8 cellular contexts compared by ENCODE assay signal in genomic region chrX:46978341-46979291, GRCh38.
DNase-seq lines count a peak whose midpoint lies in the region; ATAC-seq, FAIRE-seq and TF ChIP-seq lines count a peak whose summit lies in the region.

No MANE protein-coding gene starts in this region.

- no peak overlapping the region for H2AFZ ChIP-seq in astrocyte (ENCODE audit: low read depth, low read length)

- no peak for ATAC-seq in HG03025 (IDR thresholded peaks at IDR 0.05; ENCODE audit: low FRiP score, unreplicated experiment)

- no peak overlapping the region for H3K4me3 Mint-ChIP-seq in astrocyte (ENCODE audit: unreplicated experiment)

- H3K4me2 ChIP-seq in astrocyte (ENCODE audit: low read length): peak overlapping the region; percentile 79

- H3K9me3 ChIP-seq in astrocyte (ENCODE audit: insufficient read depth, low read depth, low read length): no peaks in the 10 kb centered on the region
- no peaks in the 10 kb centered on the region for H3K9me3 ChIP-seq in iPS DF 6.9 (ENCODE audit: control insufficient read depth, insufficient read depth, low read length)

- H3K4me1 ChIP-seq in astrocyte (ENCODE audit: insufficient read depth, low read length) (peaks cover 4% of the 10 kb centered on the region), iPS DF 6.9 (ENCODE audit: control insufficient read depth, insufficient read depth, low read length) (no peaks in the 10 kb centered on the region)

- no peaks in the 10 kb centered on the region for H3K79me2 ChIP-seq in astrocyte (ENCODE audit: insufficient read depth, low read length)

- H3K9ac ChIP-seq in astrocyte (ENCODE audit: low read length): peak overlapping the region; percentile 77

- TF ChIP-seq CTCF in AG09309 (IDR thresholded peaks at IDR 0.05; ENCODE audit: control insufficient read depth, insufficient read depth, low read depth, low read length, missing control alignments): peak; percentile 65
- TF ChIP-seq CTCF in astrocyte (IDR thresholded peaks at IDR 0.05; ENCODE audit: insufficient read depth, low read depth, low read length): peak; percentile 50

- FAIRE-seq in astrocyte (lab: Jason Lieb, UNC): no peak

- H3K9me3 Mint-ChIP-seq in astrocyte (ENCODE audit: unreplicated experiment): peaks cover 2% of the 10 kb centered on the region

- H3K4me1 Mint-ChIP-seq in astrocyte (ENCODE audit: low read depth, unreplicated experiment): no peaks in the 10 kb centered on the region

- peak overlapping the region; percentile 58 for H3K27ac Mint-ChIP-seq in astrocyte (ENCODE audit: unreplicated experiment)

- H3K27ac ChIP-seq in astrocyte (ENCODE audit: low read depth, low read length): peak overlapping the region; percentile 97
- H3K27ac ChIP-seq in iPS DF 6.9 (ENCODE audit: low read length): no peak overlapping the region

- WGBS in iPS DF 6.9 (ENCODE audit: insufficient coverage, insufficient read length): no CpG with 5 or more reads among the region's 8 CpGs

- H3K4me3 ChIP-seq in AG09309 (ENCODE audit: control insufficient read depth, low read depth, low read length) (no peak overlapping the region), astrocyte (ENCODE audit: insufficient read depth, low read depth, low read length) (peak overlapping the region; percentile 37), iPS DF 6.9 (ENCODE audit: low read length) (no peak overlapping the region)

- DNase-seq in AG09309 (ENCODE audit: low read depth) (peak; percentile 11), GM19240 (ENCODE audit: insufficient read length, low spot score) (peak; percentile 33), NCI-H1105 treated with DMSO at 0.1 percent for 48 hours (lab: John Stamatoyannopoulos, UW) (peak; percentile 38), T-helper 22 cell (ENCODE audit: low read depth) (peak; percentile 19), astrocyte (ENCODE audit: low read depth) (peak; percentile 39), iPS DF 6.9 (ENCODE audit: low read depth, low spot score) (peak; percentile 37)
- peak; percentile 55 to 73 (median 56) for DNase-seq in stimulated activated CD4-positive, alpha-beta T cell treated with anti-CD3 and anti-CD28 coated beads, Interleukin-1b, Interleukin-23, amount 100 ng/mL, for 24 hours (ENCODE audit: low read depth in 4 of 4, low spot score in 1 of 4)

- H3K36me3 Mint-ChIP-seq in astrocyte (ENCODE audit: low read depth, unreplicated experiment): no peaks in the 10 kb centered on the region

- no peaks in the 10 kb centered on the region for H4K20me1 ChIP-seq in astrocyte (ENCODE audit: insufficient read depth, low read length)

- H3K27me3 ChIP-seq in astrocyte (ENCODE audit: insufficient read depth, low read length) (no peaks in the 10 kb centered on the region), iPS DF 6.9 (ENCODE audit: control insufficient read depth, insufficient read depth, low read length) (no peaks in the 10 kb centered on the region)

- H3K36me3 ChIP-seq in astrocyte (ENCODE audit: insufficient read depth, low read length) (no peaks in the 10 kb centered on the region), iPS DF 6.9 (ENCODE audit: control insufficient read depth, insufficient read depth, low read length) (no peaks in the 10 kb centered on the region)

- no peaks in the 10 kb centered on the region for H3K27me3 Mint-ChIP-seq in astrocyte (ENCODE audit: low read depth, unreplicated experiment)
